ENCODE assay signal across 27 cellular contexts in genomic region chr6:7171733-7172132, GRCh38.
A peak's percentile ranks its signal among the peaks of the same experiment; 100 is the strongest.
DNase-seq lines count a peak whose midpoint lies in the region; ATAC-seq, FAIRE-seq and TF ChIP-seq lines count a peak whose summit lies in the region.
"Had no signal": no experiment of that assay in that cellular context is flagged by ENCODE, and none has a peak within 500 bp of the region (broad histone marks: within the 10 kb centered on the region; RNA-seq: fewer than 3 reads in every experiment).

No MANE protein-coding gene starts in this region.

- H3K27ac ChIP-seq in DOHH2 (ENCODE audit: low read depth, low read length) (no peak overlapping the region), lower lobe of right lung (peak overlapping the region; percentile 31), small intestine (ENCODE audit: low read depth in 1 of 2, low read length in 1 of 2) (peak overlapping the region; percentile 48 to 65)
- H3K27ac ChIP-seq: uterus had no signal

- no peaks in the 10 kb centered on the region for H3F3A ChIP-seq in DOHH2 (ENCODE audit: control insufficient read depth, insufficient read depth)

- intact Hi-C loops in lower lobe of right lung (cut with DNase I): no loop called here

- TF ChIP-seq CTCF in DOHH2 (IDR thresholded peaks at IDR 0.05; ENCODE audit: low read depth, low read length, poor library complexity, severe bottlenecking) (no peak), WTC11 (IDR thresholded peaks at IDR 0.05) (no peak), lower lobe of right lung (IDR thresholded peaks at IDR 0.05) (no peak)

- H3K4me1 Mint-ChIP-seq in WTC11: peaks cover 81% of the 10 kb centered on the region

- peaks cover 3% of the 10 kb centered on the region; the same call in 1 of the 2 replicates for H3K36me3 Mint-ChIP-seq in WTC11

- no peaks in the 10 kb centered on the region for H3K9me3 ChIP-seq in DOHH2 (ENCODE audit: control insufficient read depth, insufficient read depth, low read length)
- H3K9me3 ChIP-seq in lower lobe of right lung: no peaks in the 10 kb centered on the region
- no peaks in the 10 kb centered on the region for H3K9me3 ChIP-seq in small intestine (ENCODE audit: control insufficient read depth, low read depth)
- H3K9me3 ChIP-seq: esophagus squamous epithelium, uterus had no signal

- peaks cover 65% of the 10 kb centered on the region for H3K79me2 ChIP-seq in DOHH2 (ENCODE audit: control insufficient read depth, low read length)

- H3K4me3 ChIP-seq in DOHH2 (ENCODE audit: low read length) (peak overlapping the region; percentile 46), lower lobe of right lung (no peak overlapping the region), small intestine (ENCODE audit: low read depth in 1 of 2, low read length in 2 of 2) (no peak overlapping the region)
- H3K4me3 ChIP-seq: esophagus squamous epithelium, GM12878, uterus had no signal

- H3K36me3 ChIP-seq in DOHH2 (ENCODE audit: control insufficient read depth, low read length): peaks cover 5% of the 10 kb centered on the region; the same call in 1 of the 2 replicates
- peaks cover 4% of the 10 kb centered on the region for H3K36me3 ChIP-seq in lower lobe of right lung
- peaks cover 0 to 3% of the 10 kb centered on the region in 2 donors for H3K36me3 ChIP-seq in small intestine (ENCODE audit: control insufficient read depth in 2 of 2, insufficient read depth in 2 of 2, low read length in 2 of 2)
- H3K36me3 ChIP-seq: uterus had no signal

- FAIRE-seq in small intestine (lab: Jason Lieb, UNC): no peak
- FAIRE-seq: GM12878, H54, islet of Langerhans had no signal

- H3K9me2 ChIP-seq in DOHH2 (replicated peaks; ENCODE audit: control insufficient read depth, low read length): no peaks in the 10 kb centered on the region

- DNase-seq in WTC11 (ENCODE audit: low spot score) (no peak), lower lobe of right lung (no peak), small intestine (no peak), SHP77 treated with DMSO at 0.1 percent for 48 hours (lab: John Stamatoyannopoulos, UW) (no peak)
- DNase-seq in activated T-cell treated with anti-CD3 and anti-CD28 coated beads, Interleukin-2, amount 50 U/mL, for 48 hours: no peak
- DNase-seq: ACHN; activated CD4-positive, alpha-beta memory T cell treated with anti-CD3 and anti-CD28 coated beads, Interleukin-2, amount 10 ng/mL, durations not matched to agents 7 days and 5 days; activated CD4-positive, CD25-positive, alpha-beta regulatory T cell; activated naive CD4-positive, alpha-beta T cell treated with anti-CD3 and anti-CD28 coated beads, Interleukin-2, amount 10 ng/mL, durations not matched to agents 7 days and 5 days; C1 segment of cervical spinal cord; Calu3; cortex of kidney; esophagus squamous epithelium; left ventricle myocardium superior; NCI-H1105; NCI-H1930; NCI-H526 treated with DMSO at 0.1 percent for 48 hours; nephron progenitor cell; posterior cingulate gyrus; T1000; uterus had no signal

- H3K27me3 ChIP-seq in DOHH2 (ENCODE audit: control insufficient read depth, low read length) (no peaks in the 10 kb centered on the region), lower lobe of right lung (ENCODE audit: low read depth) (no peaks in the 10 kb centered on the region), small intestine (ENCODE audit: control insufficient read depth in 2 of 2, insufficient read depth in 2 of 2, low read length in 2 of 2) (no peaks in the 10 kb centered on the region)
- H3K27me3 ChIP-seq: esophagus squamous epithelium, uterus had no signal

- peaks cover 46% of the 10 kb centered on the region for H3K4me1 ChIP-seq in DOHH2 (ENCODE audit: control insufficient read depth, low read length)
- peaks cover 80% of the 10 kb centered on the region for H3K4me1 ChIP-seq in lower lobe of right lung
- peaks cover 22 to 30% of the 10 kb centered on the region in 2 donors for H3K4me1 ChIP-seq in small intestine (ENCODE audit: control insufficient read depth in 2 of 2, insufficient read depth in 1 of 2, low read depth in 1 of 2, low read length in 1 of 2)

- no peak for ATAC-seq in WTC11
- no peak for ATAC-seq in lower lobe of right lung
- ATAC-seq in GM18870 (IDR thresholded peaks at IDR 0.05; ENCODE audit: unreplicated experiment): no peak
- no peak for ATAC-seq in GM21717 (IDR thresholded peaks at IDR 0.05; ENCODE audit: unreplicated experiment)
- ATAC-seq: GM12878, left ventricle myocardium superior had no signal

- CTCF ChIA-PET in WTC11 (lab: Charles Lee): no interaction called here

- H3K27me3 Mint-ChIP-seq in WTC11 (ENCODE audit: low read depth): no peaks in the 10 kb centered on the region
- H3K27me3 Mint-ChIP-seq: activated CD4-positive, alpha-beta memory T cell treated with anti-CD3 and anti-CD28 coated beads, Interleukin-2, amount 10 ng/mL, durations not matched to agents 7 days and 5 days; activated naive CD4-positive, alpha-beta T cell treated with anti-CD3 and anti-CD28 coated beads, Interleukin-2, amount 10 ng/mL, durations not matched to agents 7 days and 5 days had no signal

- peak overlapping the region; percentile 57 for H3K4me2 ChIP-seq in DOHH2 (ENCODE audit: low read length)

- POLR2A ChIA-PET in WTC11 (lab: Charles Lee): no interaction called here

- no peak overlapping the region for H3K4me3 Mint-ChIP-seq in WTC11
- H3K4me3 Mint-ChIP-seq: activated CD4-positive, alpha-beta memory T cell treated with anti-CD3 and anti-CD28 coated beads, Interleukin-2, amount 10 ng/mL, durations not matched to agents 7 days and 5 days; activated naive CD4-positive, alpha-beta T cell treated with anti-CD3 and anti-CD28 coated beads, Interleukin-2, amount 10 ng/mL, durations not matched to agents 7 days and 5 days; nephron progenitor cell had no signal

- H3K27ac Mint-ChIP-seq in WTC11: peak overlapping the region; percentile 36
- H3K27ac Mint-ChIP-seq: activated CD4-positive, alpha-beta memory T cell treated with anti-CD3 and anti-CD28 coated beads, Interleukin-2, amount 10 ng/mL, durations not matched to agents 7 days and 5 days; activated naive CD4-positive, alpha-beta T cell treated with anti-CD3 and anti-CD28 coated beads, Interleukin-2, amount 10 ng/mL, durations not matched to agents 7 days and 5 days; nephron progenitor cell had no signal

- H3K9me3 Mint-ChIP-seq in WTC11: no peaks in the 10 kb centered on the region
- H3K9me3 Mint-ChIP-seq: activated CD4-positive, alpha-beta memory T cell treated with anti-CD3 and anti-CD28 coated beads, Interleukin-2, amount 10 ng/mL, durations not matched to agents 7 days and 5 days; activated naive CD4-positive, alpha-beta T cell treated with anti-CD3 and anti-CD28 coated beads, Interleukin-2, amount 10 ng/mL, durations not matched to agents 7 days and 5 days; nephron progenitor cell had no signal

- H4K20me1 ChIP-seq in DOHH2 (ENCODE audit: control insufficient read depth, insufficient read depth, low read depth, low read length): peaks cover 33% of the 10 kb centered on the region

- WGBS in small intestine, 3 donors: 88 to 90% (median 88%) methylated on average over 5 of the region's 5 CpGs

TF ChIP-seq in WTC11, 78 proteins besides CTCF, POLR2A, EP300 and RAD21:
- TF ChIP-seq, protein P1, sequence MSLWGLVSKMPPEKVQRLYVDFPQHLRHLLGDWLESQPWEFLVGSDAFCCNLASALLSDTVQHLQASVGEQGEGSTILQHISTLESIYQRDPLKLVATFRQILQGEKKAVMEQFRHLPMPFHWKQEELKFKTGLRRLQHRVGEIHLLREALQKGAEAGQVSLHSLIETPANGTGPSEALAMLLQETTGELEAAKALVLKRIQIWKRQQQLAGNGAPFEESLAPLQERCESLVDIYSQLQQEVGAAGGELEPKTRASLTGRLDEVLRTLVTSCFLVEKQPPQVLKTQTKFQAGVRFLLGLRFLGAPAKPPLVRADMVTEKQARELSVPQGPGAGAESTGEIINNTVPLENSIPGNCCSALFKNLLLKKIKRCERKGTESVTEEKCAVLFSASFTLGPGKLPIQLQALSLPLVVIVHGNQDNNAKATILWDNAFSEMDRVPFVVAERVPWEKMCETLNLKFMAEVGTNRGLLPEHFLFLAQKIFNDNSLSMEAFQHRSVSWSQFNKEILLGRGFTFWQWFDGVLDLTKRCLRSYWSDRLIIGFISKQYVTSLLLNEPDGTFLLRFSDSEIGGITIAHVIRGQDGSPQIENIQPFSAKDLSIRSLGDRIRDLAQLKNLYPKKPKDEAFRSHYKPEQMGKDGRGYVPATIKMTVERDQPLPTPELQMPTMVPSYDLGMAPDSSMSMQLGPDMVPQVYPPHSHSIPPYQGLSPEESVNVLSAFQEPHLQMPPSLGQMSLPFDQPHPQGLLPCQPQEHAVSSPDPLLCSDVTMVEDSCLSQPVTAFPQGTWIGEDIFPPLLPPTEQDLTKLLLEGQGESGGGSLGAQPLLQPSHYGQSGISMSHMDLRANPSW (CRISPR knock-in tag; conservative IDR thresholded peaks at IDR 0.05; ENCODE audit: low read depth): no peak
